ENCODE assay signal across 9 cellular contexts in genomic region chr3:195681458-195682103, GRCh38. TPM values are rescaled to one million over a fixed set of nuclear protein-coding genes. Genes with fewer than 3 reads are reported as not detected.
DNase-seq lines count a peak whose midpoint lies in the region; ATAC-seq, FAIRE-seq and TF ChIP-seq lines count a peak whose summit lies in the region.
"Not testable (repeated sequence)": the region's sequence is repeated elsewhere in the genome, so short reads cannot be mapped to it uniquely, and the experiment has no call there.
"Had no signal": no experiment of that assay in that cellular context is flagged by ENCODE, and none has a peak within 500 bp of the region (broad histone marks: within the 10 kb centered on the region; RNA-seq: fewer than 3 reads in every experiment).

No MANE protein-coding gene starts in this region.

- H3K9me3 ChIP-seq in BLaER1 = peaks cover 16% of the 10 kb centered on the region
- H3K9me3 ChIP-seq in body of pancreas, right lobe of liver, pancreas, upper lobe of right lung: not testable (repeated sequence)

- not testable (repeated sequence) for DNase-seq in body of pancreas, left colon, right lobe of liver, pancreas, upper lobe of right lung

- H3K27me3 ChIP-seq in BLaER1, body of pancreas, right lobe of liver, pancreas, upper lobe of right lung: not testable (repeated sequence)

- peak overlapping the region; percentile 92 for H3K4me2 ChIP-seq in BLaER1

- not testable (repeated sequence) for TF ChIP-seq POLR2A in body of pancreas (IDR thresholded peaks at IDR 0.05); right lobe of liver (IDR thresholded peaks at IDR 0.05)

- not testable (repeated sequence) for FAIRE-seq in pancreas (lab: Jason Lieb, UNC)

- H3K27ac ChIP-seq in BLaER1, right lobe of liver, pancreas, upper lobe of right lung: not testable (repeated sequence)
- H3K27ac ChIP-seq in body of pancreas = peak overlapping the region in 1 of 4 donors; percentile 59

- WGBS in body of pancreas, 2 donors = 50 to 58% methylated on average over 4 to 5 of the region's 24 CpGs
- 67% methylated on average over 5 of the region's 24 CpGs for WGBS in right lobe of liver (ENCODE audit: insufficient coverage, low coverage, low lambda C conversion rate, missing lambda C conversion rate)
- WGBS in pancreas, 2 donors = 62 to 69% methylated on average over 4 to 6 of the region's 24 CpGs

- intact Hi-C loops in body of pancreas (cut with DNase I); left colon (cut with DNase I, micrococcal nuclease); right lobe of liver (cut with DNase I); pancreas (cut with DNase I); upper lobe of right lung (cut with DNase I): not testable (repeated sequence)

- H3K9ac ChIP-seq in BLaER1 = not testable (repeated sequence)

- H3K4me1 ChIP-seq in BLaER1 = peaks cover 31% of the 10 kb centered on the region
- H3K4me1 ChIP-seq in body of pancreas, right lobe of liver, pancreas, upper lobe of right lung: not testable (repeated sequence)

- ATAC-seq in body of pancreas = peak; percentile 62
- peak; percentile 56 for ATAC-seq in left colon
- peak; percentile 35 to 59 (median 48) for ATAC-seq in right lobe of liver
- peak; percentile 16 to 57 (median 36) for ATAC-seq in pancreas
- peak; percentile 8 for ATAC-seq in upper lobe of right lung

- not testable (repeated sequence) for TF ChIP-seq CTCF in body of pancreas (IDR thresholded peaks at IDR 0.05); right lobe of liver (IDR thresholded peaks at IDR 0.05); pancreas (IDR thresholded peaks at IDR 0.05); upper lobe of right lung (IDR thresholded peaks at IDR 0.05)

- H4K20me1 ChIP-seq in BLaER1 = not testable (repeated sequence)

- not testable (repeated sequence) for H3K4me3 ChIP-seq in BLaER1, body of pancreas, right lobe of liver, pancreas, upper lobe of right lung

- H3K36me3 ChIP-seq in BLaER1 = peaks cover 51% of the 10 kb centered on the region
- H3K36me3 ChIP-seq in body of pancreas (replicated peaks in 1 of 2; ENCODE audit: insufficient read depth in 1 of 2, low read depth in 2 of 2) = peaks cover 15 to 26% of the 10 kb centered on the region in 2 donors
- peaks cover 8 to 58% (median 14%) of the 10 kb centered on the region in 4 donors for H3K36me3 ChIP-seq in right lobe of liver
- peaks cover 6 to 27% (median 7%) of the 10 kb centered on the region in 3 donors for H3K36me3 ChIP-seq in pancreas
- peaks cover 57% of the 10 kb centered on the region for H3K36me3 ChIP-seq in upper lobe of right lung

RNA-seq across cellular contexts. Expression of gene MUC20, which starts 39.2 kb away (rescaled TPM):
- total RNA-seq in body of pancreas (10 to 100 TPM; 11.2 to 21.8 TPM), left colon (100 to 1,000 TPM; 110 to 115 TPM), right lobe of liver (10 to 100 TPM in 4 of 6 experiments, 1 to 10 TPM in 2; 1.9 to 40.7 (median 22.6) TPM), pancreas (10 to 100 TPM in 2 of 6 donors, 1 to 10 TPM in 4; 5.2 to 35.9 (median 8.5) TPM), upper lobe of right lung (14.7 TPM)
- 10 to 100 TPM; 28.8 to 30.4 TPM for polyA plus RNA-seq in pancreas
- total RNA-seq: Daoy had no signal
- polyA plus RNA-seq: CD14-positive monocyte; CD8-positive, alpha-beta memory T cell had no signal

Comparison
In these comparisons a context has a peak if more than half of its experiments do, and no peak if none do; other contexts are left out.
1. ATAC-seq: peak in every context shown above with its lines; median percentile 62 in body of pancreas; 56 in left colon; 48 in right lobe of liver; 36 in pancreas; 8 in upper lobe of right lung.